Comparison of ENCODE assay signal across 1 cellular context in the genomic region with DNA sequence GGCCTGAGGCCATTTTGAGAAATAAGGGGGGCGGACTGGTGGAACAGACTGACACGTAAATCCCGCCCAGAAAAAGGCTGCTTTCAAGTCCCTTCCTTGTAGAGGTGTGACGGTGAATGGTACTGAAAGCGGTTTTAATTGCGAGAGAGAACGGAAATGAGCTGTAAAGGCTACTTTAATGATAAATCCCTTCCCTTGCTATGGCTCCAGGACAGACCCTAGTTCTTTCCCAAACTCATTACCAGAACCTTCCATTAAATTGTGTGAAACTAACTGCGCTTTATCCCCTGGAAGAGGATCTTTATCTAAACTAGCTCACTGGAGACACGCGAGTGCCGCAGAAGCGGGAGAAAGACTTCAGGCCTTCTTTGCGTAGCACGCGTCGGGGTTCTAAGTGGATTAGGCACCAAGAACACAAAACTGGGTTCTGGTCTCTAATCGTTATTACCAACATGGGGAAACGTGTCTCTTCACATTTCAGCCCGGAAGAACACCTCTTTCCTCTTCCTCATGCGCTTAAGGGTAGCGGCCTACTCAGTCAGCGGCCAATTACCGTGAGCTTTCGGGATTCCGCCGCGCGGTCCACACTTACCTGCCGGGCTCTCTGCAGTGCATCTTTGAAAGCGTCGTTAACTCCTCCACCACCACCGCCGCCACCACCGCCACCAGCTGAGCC.
TF ChIP-seq lines count a peak whose summit lies in the region.

No MANE protein-coding gene starts in this region.

TF ChIP-seq in GM12878, 131 proteins besides CTCF, POLR2A, EP300 and RAD21 (continued from another document and continues in another):
- TF ChIP-seq MLLT1 (IDR thresholded peaks at IDR 0.05) (peak; percentile 89), PAX8 (IDR thresholded peaks at IDR 0.05) (peak; percentile 77), POLR2AphosphoS5 (IDR thresholded peaks at IDR 0.05; ENCODE audit: low read length) (peak; percentile 90), BHLHE40 (IDR thresholded peaks at IDR 0.05; ENCODE audit: borderline replicate concordance in 1 of 2, low read depth in 2 of 2, low read length in 1 of 2) (no peak; a peak in 1 of 4 replicates), IKZF1 (conservative IDR thresholded peaks at IDR 0.05) (peak; percentile 42; the same call in 1 of the 2 replicates), PBX3 (IDR thresholded peaks at IDR 0.05; ENCODE audit: insufficient replicate concordance, low read depth, low read length) (peak; percentile 77), NBN (IDR thresholded peaks at IDR 0.05) (peak; percentile 68; the same call in 1 of the 2 replicates), PML (IDR thresholded peaks at IDR 0.05; ENCODE audit: low read length) (peak; percentile 94), BACH1 (IDR thresholded peaks at IDR 0.05; ENCODE audit: borderline replicate concordance) (peak; percentile 15; the same call in 1 of the 2 replicates), IRF4 (IDR thresholded peaks at IDR 0.05; ENCODE audit: low read depth, low read length) (peak; percentile 81; the same call in 1 of the 2 replicates), GABPA (IDR thresholded peaks at IDR 0.05; ENCODE audit: low read depth) (0 out of 2 replicates have a peak, but pooled peaks have one; percentile 43), POU2F2 (IDR thresholded peaks at IDR 0.05; ENCODE audit: borderline replicate concordance, low read depth, low read length) (peak; percentile 72; the same call in 2 of the 3 replicates), KAT2A (conservative IDR thresholded peaks at IDR 0.05; ENCODE audit: control insufficient read depth, low read depth, low read length) (no peak), BCL11A (IDR thresholded peaks at IDR 0.05; ENCODE audit: low read depth, low read length) (peak; percentile 67; the same call in 1 of the 2 replicates), SPI1 (IDR thresholded peaks at IDR 0.05; ENCODE audit: borderline replicate concordance, insufficient read depth, low read depth, low read length) (0 out of 2 replicates have a peak, but pooled peaks have one; percentile 12), CHD1 (IDR thresholded peaks at IDR 0.05; ENCODE audit: low read depth, low read length) (peak; percentile 86; the same call in 1 of the 2 replicates), MEF2B (IDR thresholded peaks at IDR 0.05; ENCODE audit: partially characterized antibody, poor library complexity, severe bottlenecking) (peak; percentile 29), RUNX3 (IDR thresholded peaks at IDR 0.05; ENCODE audit: low read length) (peak; percentile 80), CUX1 (IDR thresholded peaks at IDR 0.05; ENCODE audit: insufficient replicate concordance, low read depth, low read length) (peak; percentile 16), CBX5 (IDR thresholded peaks at IDR 0.05; ENCODE audit: low read depth) (no peak), ZNF687 (IDR thresholded peaks at IDR 0.05) (0 out of 2 replicates have a peak, but pooled peaks have one; percentile 32), ZNF24 (IDR thresholded peaks at IDR 0.05) (no peak), ZNF217 (IDR thresholded peaks at IDR 0.05) (no peak), MTA3 (IDR thresholded peaks at IDR 0.05; ENCODE audit: borderline replicate concordance, low read length) (peak; percentile 96; the same call in 1 of the 2 replicates), REST (IDR thresholded peaks at IDR 0.05; ENCODE audit: low read depth, low read length) (0 out of 2 replicates have a peak, but pooled peaks have one; percentile 31), PKNOX1 (IDR thresholded peaks at IDR 0.05) (peak; percentile 94), DPF2 (IDR thresholded peaks at IDR 0.05) (peak; percentile 66; the same call in 1 of the 2 replicates), SMAD1 (IDR thresholded peaks at IDR 0.05; ENCODE audit: low read depth, partially characterized antibody) (peak; percentile 81)
- TF ChIP-seq, protein P1, sequence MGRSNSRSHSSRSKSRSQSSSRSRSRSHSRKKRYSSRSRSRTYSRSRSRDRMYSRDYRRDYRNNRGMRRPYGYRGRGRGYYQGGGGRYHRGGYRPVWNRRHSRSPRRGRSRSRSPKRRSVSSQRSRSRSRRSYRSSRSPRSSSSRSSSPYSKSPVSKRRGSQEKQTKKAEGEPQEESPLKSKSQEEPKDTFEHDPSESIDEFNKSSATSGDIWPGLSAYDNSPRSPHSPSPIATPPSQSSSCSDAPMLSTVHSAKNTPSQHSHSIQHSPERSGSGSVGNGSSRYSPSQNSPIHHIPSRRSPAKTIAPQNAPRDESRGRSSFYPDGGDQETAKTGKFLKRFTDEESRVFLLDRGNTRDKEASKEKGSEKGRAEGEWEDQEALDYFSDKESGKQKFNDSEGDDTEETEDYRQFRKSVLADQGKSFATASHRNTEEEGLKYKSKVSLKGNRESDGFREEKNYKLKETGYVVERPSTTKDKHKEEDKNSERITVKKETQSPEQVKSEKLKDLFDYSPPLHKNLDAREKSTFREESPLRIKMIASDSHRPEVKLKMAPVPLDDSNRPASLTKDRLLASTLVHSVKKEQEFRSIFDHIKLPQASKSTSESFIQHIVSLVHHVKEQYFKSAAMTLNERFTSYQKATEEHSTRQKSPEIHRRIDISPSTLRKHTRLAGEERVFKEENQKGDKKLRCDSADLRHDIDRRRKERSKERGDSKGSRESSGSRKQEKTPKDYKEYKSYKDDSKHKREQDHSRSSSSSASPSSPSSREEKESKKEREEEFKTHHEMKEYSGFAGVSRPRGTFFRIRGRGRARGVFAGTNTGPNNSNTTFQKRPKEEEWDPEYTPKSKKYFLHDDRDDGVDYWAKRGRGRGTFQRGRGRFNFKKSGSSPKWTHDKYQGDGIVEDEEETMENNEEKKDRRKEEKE (IDR thresholded peaks at IDR 0.05) = no peak
- TF ChIP-seq, protein P2, sequence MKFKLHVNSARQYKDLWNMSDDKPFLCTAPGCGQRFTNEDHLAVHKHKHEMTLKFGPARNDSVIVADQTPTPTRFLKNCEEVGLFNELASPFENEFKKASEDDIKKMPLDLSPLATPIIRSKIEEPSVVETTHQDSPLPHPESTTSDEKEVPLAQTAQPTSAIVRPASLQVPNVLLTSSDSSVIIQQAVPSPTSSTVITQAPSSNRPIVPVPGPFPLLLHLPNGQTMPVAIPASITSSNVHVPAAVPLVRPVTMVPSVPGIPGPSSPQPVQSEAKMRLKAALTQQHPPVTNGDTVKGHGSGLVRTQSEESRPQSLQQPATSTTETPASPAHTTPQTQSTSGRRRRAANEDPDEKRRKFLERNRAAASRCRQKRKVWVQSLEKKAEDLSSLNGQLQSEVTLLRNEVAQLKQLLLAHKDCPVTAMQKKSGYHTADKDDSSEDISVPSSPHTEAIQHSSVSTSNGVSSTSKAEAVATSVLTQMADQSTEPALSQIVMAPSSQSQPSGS (IDR thresholded peaks at IDR 0.05; ENCODE audit: low read length) = peak; percentile 51; the same call in 1 of the 2 replicates
